ENCODE assay signal across 8 cellular contexts in genomic region chr2:196925445-196925767, GRCh38. TPM values are rescaled to one million over a fixed set of nuclear protein-coding genes. Genes with fewer than 3 reads are reported as not detected.
DNase-seq lines count a peak whose midpoint lies in the region; ATAC-seq and TF ChIP-seq lines count a peak whose summit lies in the region.

No MANE protein-coding gene starts in this region.

- no peak for TF ChIP-seq RAD21 in neural cell (conservative IDR thresholded peaks at IDR 0.05)

- H3K79me2 ChIP-seq in neural cell (replicated peaks; ENCODE audit: insufficient read depth, low read length): peaks cover 60% of the 10 kb centered on the region

- H3K9ac ChIP-seq in ES-I3 (ENCODE audit: low read depth, low read length) (peak overlapping the region; percentile 74), neural cell (ENCODE audit: low read length) (peak overlapping the region; percentile 95)

- H2AFZ ChIP-seq in neural cell (ENCODE audit: low read depth, low read length): peak overlapping the region; percentile 16

- no peak for ATAC-seq in HG03159 (IDR thresholded peaks at IDR 0.05; ENCODE audit: unreplicated experiment)
- ATAC-seq in GM19455 (IDR thresholded peaks at IDR 0.05; ENCODE audit: unreplicated experiment): no peak

- no peaks in the 10 kb centered on the region for H3K9me2 ChIP-seq in neural cell (ENCODE audit: insufficient read depth, low read length)

- H3K9me3 ChIP-seq in ES-I3 (ENCODE audit: control insufficient read depth, insufficient read depth, low read length) (no peaks in the 10 kb centered on the region), neural cell (ENCODE audit: low read length) (no peaks in the 10 kb centered on the region)
- H3K9me3 ChIP-seq in effector memory CD4-positive, alpha-beta T cell (ENCODE audit: control insufficient read depth, low read length): no peaks in the 10 kb centered on the region

- H3K27me3 ChIP-seq in effector memory CD4-positive, alpha-beta T cell (replicated peaks; ENCODE audit: control insufficient read depth, insufficient read depth, low read length, poor library complexity, severe bottlenecking): no peaks in the 10 kb centered on the region
- H3K27me3 ChIP-seq in neural cell (ENCODE audit: insufficient read depth, low read depth, low read length): no peaks in the 10 kb centered on the region

- H3K27ac ChIP-seq in effector memory CD4-positive, alpha-beta T cell (ENCODE audit: insufficient read depth, low read length, poor library complexity, severe bottlenecking): no peak overlapping the region
- H3K27ac ChIP-seq in neural cell (ENCODE audit: low read length): peak overlapping the region; percentile 93

- DNase-seq in NCI-H2171 (lab: John Stamatoyannopoulos, UW): peak; percentile 81
- no peak for DNase-seq in effector memory CD4-positive, alpha-beta T cell
- no peak for DNase-seq in medulla oblongata (ENCODE audit: extremely low spot score)
- no peak for DNase-seq in DMS79 treated with DMSO at 0.1 percent for 48 hours (lab: John Stamatoyannopoulos, UW)

- H4K20me1 ChIP-seq in neural cell (ENCODE audit: insufficient read depth): no peaks in the 10 kb centered on the region

- H3K4me3 ChIP-seq in effector memory CD4-positive, alpha-beta T cell (ENCODE audit: insufficient read depth, low read depth, low read length, poor library complexity, severe bottlenecking): peak overlapping the region; percentile 86
- H3K4me3 ChIP-seq in neural cell (ENCODE audit: low read length): peak overlapping the region; percentile 88

- peak overlapping the region; percentile 76 for H3K4me2 ChIP-seq in neural cell (ENCODE audit: low read length)

- no peak for TF ChIP-seq CTCF in neural cell (IDR thresholded peaks at IDR 0.05; ENCODE audit: poor library complexity, severe bottlenecking)

- peaks cover 10% of the 10 kb centered on the region; the same call in 1 of the 2 replicates for H3K4me1 ChIP-seq in ES-I3 (ENCODE audit: insufficient read depth, low read length)
- H3K4me1 ChIP-seq in effector memory CD4-positive, alpha-beta T cell (ENCODE audit: control insufficient read depth, insufficient read depth, low read length, poor library complexity, severe bottlenecking): peaks cover 11% of the 10 kb centered on the region

- H3K36me3 ChIP-seq in ES-I3 (ENCODE audit: insufficient read depth, low read length) (no peaks in the 10 kb centered on the region), neural cell (ENCODE audit: insufficient read depth, low read length) (no peaks in the 10 kb centered on the region)
- H3K36me3 ChIP-seq in effector memory CD4-positive, alpha-beta T cell (ENCODE audit: control insufficient read depth, insufficient read depth, low read length): no peaks in the 10 kb centered on the region

- H3F3A ChIP-seq in neural cell (ENCODE audit: insufficient read depth, low read length, poor library complexity, severe bottlenecking): no peaks in the 10 kb centered on the region

- TF ChIP-seq EP300 in neural cell (conservative IDR thresholded peaks at IDR 0.05; ENCODE audit: poor library complexity, severe bottlenecking): no peak

TF ChIP-seq in neural cell, 6 proteins besides CTCF, POLR2A, EP300 and RAD21:
- TF ChIP-seq MXI1 (conservative IDR thresholded peaks at IDR 0.05; ENCODE audit: poor library complexity, severe bottlenecking) (no peak), TAF1 (IDR thresholded peaks at IDR 0.05; ENCODE audit: low read depth) (no peak), SMC3 (conservative IDR thresholded peaks at IDR 0.05; ENCODE audit: poor library complexity) (no peak)

RNA-seq across cellular contexts. Expression of gene PGAP1, which starts 1.1 kb away (rescaled TPM):
- polyA plus RNA-seq in neural cell: 54.8 and 63.3 TPM in 2 replicates
- 172 and 213 TPM in 2 replicates for polyA minus RNA-seq in neural cell
